Comparison of ENCODE assay signal across 8 cellular contexts in genomic region chr10:110081914-110082313, GRCh38.
DNase-seq lines count a peak whose midpoint lies in the region; ATAC-seq, FAIRE-seq and TF ChIP-seq lines count a peak whose summit lies in the region.

No MANE protein-coding gene starts in this region.

- H3K27ac Mint-ChIP-seq in neural crest cell (ENCODE audit: unreplicated experiment): peak overlapping the region; percentile 68

- no peaks in the 10 kb centered on the region for H3K27me3 Mint-ChIP-seq in neural crest cell (ENCODE audit: low read depth)

- ATAC-seq in GM21723 (IDR thresholded peaks at IDR 0.05; ENCODE audit: unreplicated experiment): no peak

- H3K4me1 Mint-ChIP-seq in neural crest cell: peaks cover 48% of the 10 kb centered on the region

- no peak for TF ChIP-seq CTCF in neural crest cell (conservative IDR thresholded peaks at IDR 0.05)

- no peaks in the 10 kb centered on the region for H3K9me3 Mint-ChIP-seq in neural crest cell

- no peak overlapping the region for H3K4me3 Mint-ChIP-seq in neural crest cell

- peaks cover 7% of the 10 kb centered on the region for H3K36me3 Mint-ChIP-seq in neural crest cell (ENCODE audit: low read depth)

- TF ChIP-seq POLR2A in H54 (IDR thresholded peaks at IDR 0.05; ENCODE audit: low read depth, low read length): no peak

- peak; percentile 18 for DNase-seq in H54 (ENCODE audit: insufficient read length, low spot score)
- DNase-seq in OCI-M1 (lab: John Stamatoyannopoulos, UW): peak; percentile 42
- DNase-seq in epithelial cell of prostate (ENCODE audit: low read depth, low spot score): peak; percentile 74
- DNase-seq in neural crest cell (ENCODE audit: low read depth, low spot score): no peak
- DNase-seq in H7: no peak
- DNase-seq in activated naive CD4-positive, alpha-beta T cell treated with anti-CD3 and anti-CD28 coated beads, Interleukin-2, amount 50 U/mL, for 16 hours: no peak
- DNase-seq in HuH-7.5 (ENCODE audit: low spot score): no peak

- H3K36me3 ChIP-seq in H7 (replicated peaks; ENCODE audit: control insufficient read depth, insufficient read depth, low read length): no peaks in the 10 kb centered on the region

- no peak overlapping the region for H3K4me3 ChIP-seq in H7 (ENCODE audit: insufficient read depth, low read depth, low read length)

- FAIRE-seq in H54 (lab: Jason Lieb, UNC): peak; percentile 88

- peak overlapping the region; percentile 53 for H3K27ac ChIP-seq in epithelial cell of prostate

- no peaks in the 10 kb centered on the region for H3K27me3 ChIP-seq in H7 (ENCODE audit: control insufficient read depth, insufficient read depth, low read length)

Comparison
In these comparisons a context has a peak if more than half of its experiments do, and no peak if none do; other contexts are left out.
1. DNase-seq: peak in H54 (single experiment), OCI-M1 (single experiment) and epithelial cell of prostate (single experiment); none in neural crest cell (single experiment), H7 (single experiment), activated naive CD4-positive, alpha-beta T cell treated with anti-CD3 and anti-CD28 coated beads, Interleukin-2, amount 50 U/mL, for 16 hours (single experiment) and HuH-7.5 (single experiment).